ENCODE assay signal across 8 cellular contexts in the genomic region with DNA sequence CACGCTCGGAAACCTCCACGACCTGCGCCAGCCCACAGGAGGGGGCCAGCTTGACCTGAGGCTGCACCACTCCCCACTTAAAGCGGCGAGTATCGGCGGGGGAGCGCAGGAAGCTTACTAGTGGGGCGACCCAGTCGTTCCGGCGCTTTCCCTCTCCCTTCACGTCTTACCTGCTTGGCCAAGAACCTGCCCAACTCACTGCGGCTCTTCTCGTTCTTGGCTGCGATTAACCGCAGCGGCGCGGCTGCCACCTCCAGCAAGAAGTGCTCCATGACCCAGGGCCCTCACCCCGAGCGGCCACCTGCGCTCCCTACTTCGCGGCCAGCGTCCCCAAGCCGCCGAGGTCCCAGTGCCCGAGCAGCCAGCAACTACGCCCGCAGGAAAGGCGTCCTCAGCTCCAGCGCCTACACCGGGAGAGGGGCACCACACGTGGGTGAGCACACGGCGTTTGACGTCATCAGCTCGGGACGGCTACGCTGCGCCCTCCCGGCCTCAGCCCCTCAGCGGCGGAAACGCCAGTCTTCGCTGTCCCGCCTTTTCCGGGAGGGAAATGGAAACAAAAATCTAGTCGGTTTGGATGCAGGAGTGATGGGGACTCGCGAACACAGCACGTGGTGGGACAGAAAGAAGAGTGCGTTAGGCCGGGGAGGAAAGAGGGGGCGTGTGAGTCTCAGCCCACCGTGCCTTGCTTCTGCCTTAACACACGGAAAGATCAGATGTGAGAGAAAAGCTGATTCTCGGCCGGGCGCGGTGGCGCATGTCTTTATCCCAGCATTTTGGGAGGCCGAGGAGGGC. TPM values are rescaled to one million over a fixed set of nuclear protein-coding genes. Genes with fewer than 3 reads are reported as not detected.
DNase-seq lines count a peak whose midpoint lies in the region; ATAC-seq and TF ChIP-seq lines count a peak whose summit lies in the region.

A gene with protein sequence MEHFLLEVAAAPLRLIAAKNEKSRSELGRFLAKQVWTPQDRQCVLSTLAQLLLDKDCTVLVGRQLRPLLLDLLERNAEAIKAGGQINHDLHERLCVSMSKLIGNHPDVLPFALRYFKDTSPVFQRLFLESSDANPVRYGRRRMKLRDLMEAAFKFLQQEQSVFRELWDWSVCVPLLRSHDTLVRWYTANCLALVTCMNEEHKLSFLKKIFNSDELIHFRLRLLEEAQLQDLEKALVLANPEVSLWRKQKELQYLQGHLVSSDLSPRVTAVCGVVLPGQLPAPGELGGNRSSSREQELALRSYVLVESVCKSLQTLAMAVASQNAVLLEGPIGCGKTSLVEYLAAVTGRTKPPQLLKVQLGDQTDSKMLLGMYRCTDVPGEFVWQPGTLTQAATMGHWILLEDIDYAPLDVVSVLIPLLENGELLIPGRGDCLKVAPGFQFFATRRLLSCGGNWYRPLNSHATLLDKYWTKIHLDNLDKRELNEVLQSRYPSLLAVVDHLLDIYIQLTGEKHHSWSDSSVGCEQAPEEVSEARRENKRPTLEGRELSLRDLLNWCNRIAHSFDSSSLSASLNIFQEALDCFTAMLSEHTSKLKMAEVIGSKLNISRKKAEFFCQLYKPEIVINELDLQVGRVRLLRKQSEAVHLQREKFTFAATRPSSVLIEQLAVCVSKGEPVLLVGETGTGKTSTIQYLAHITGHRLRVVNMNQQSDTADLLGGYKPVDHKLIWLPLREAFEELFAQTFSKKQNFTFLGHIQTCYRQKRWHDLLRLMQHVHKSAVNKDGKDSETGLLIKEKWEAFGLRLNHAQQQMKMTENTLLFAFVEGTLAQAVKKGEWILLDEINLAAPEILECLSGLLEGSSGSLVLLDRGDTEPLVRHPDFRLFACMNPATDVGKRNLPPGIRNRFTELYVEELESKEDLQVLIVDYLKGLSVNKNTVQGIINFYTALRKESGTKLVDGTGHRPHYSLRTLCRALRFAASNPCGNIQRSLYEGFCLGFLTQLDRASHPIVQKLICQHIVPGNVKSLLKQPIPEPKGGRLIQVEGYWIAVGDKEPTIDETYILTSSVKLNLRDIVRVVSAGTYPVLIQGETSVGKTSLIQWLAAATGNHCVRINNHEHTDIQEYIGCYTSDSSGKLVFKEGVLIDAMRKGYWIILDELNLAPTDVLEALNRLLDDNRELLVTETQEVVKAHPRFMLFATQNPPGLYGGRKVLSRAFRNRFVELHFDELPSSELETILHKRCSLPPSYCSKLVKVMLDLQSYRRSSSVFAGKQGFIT (N-terminal part only) (minus strand): TSS at position 459 of the 795 bp plus-strand sequence. CDS start 187 bp downstream, at position 272.

- H3K4me1 ChIP-seq in ascending aorta (peaks cover 3 to 12% of the 10 kb centered on the region in 2 donors), right cardiac atrium (ENCODE audit: control insufficient read depth, insufficient read depth, low read length) (peaks cover 5% of the 10 kb centered on the region), uterus (peaks cover 3 to 6% of the 10 kb centered on the region in 2 donors)

- peak; percentile 56 to 67 for TF ChIP-seq POLR2A in uterus (IDR thresholded peaks at IDR 0.05)

- H3K36me3 ChIP-seq in ascending aorta (no peaks in the 10 kb centered on the region), uterus (no peaks in the 10 kb centered on the region)

- H3K27ac Mint-ChIP-seq in T-helper 2 cell treated with Interferon-gamma antibody and Interleukin-4, amounts not matched to agents 5 μg/mL and 100 μg/mL, for 36 hours, result peak within 1 kb of the TSS; percentile 98

- no peaks in the 10 kb centered on the region for H3K27me3 Mint-ChIP-seq in T-helper 2 cell treated with Interferon-gamma antibody and Interleukin-4, amounts not matched to agents 5 μg/mL and 100 μg/mL, for 36 hours (ENCODE audit: low read depth)

- no peaks in the 10 kb centered on the region for H3K9me3 Mint-ChIP-seq in T-helper 2 cell treated with Interferon-gamma antibody and Interleukin-4, amounts not matched to agents 5 μg/mL and 100 μg/mL, for 36 hours

- TF ChIP-seq CTCF in ascending aorta (IDR thresholded peaks at IDR 0.05) (peak in 1 of 3 experiments; percentile 6), uterus (IDR thresholded peaks at IDR 0.05) (no peak)

- H3K9me3 ChIP-seq in ascending aorta (no peaks in the 10 kb centered on the region), right cardiac atrium (ENCODE audit: control insufficient read depth, low read length) (no peaks in the 10 kb centered on the region), uterus (no peaks in the 10 kb centered on the region)

- peak within 1 kb of the TSS; percentile 80 to 88 for H3K4me3 ChIP-seq in ascending aorta
- peak within 1 kb of the TSS; percentile 60 for H3K4me3 ChIP-seq in right cardiac atrium (ENCODE audit: low read length)
- H3K4me3 ChIP-seq in uterus, result peak within 1 kb of the TSS; percentile 73 to 90

- DNase-seq in NCI-H1930 (lab: John Stamatoyannopoulos, UW) (peak; percentile 80 to 87), ascending aorta (ENCODE audit: low spot score in 2 of 2) (peak; percentile 67 to 93), right cardiac atrium (peak; percentile 93 to 96 (median 95)), pulmonary artery endothelial cell (ENCODE audit: low read depth, low spot score) (peak; percentile 85), uterus (peak; percentile 87 to 88)
- DNase-seq in T-helper 2 cell treated with Interferon-gamma antibody and Interleukin-4, amounts not matched to agents 5 μg/mL and 100 μg/mL, for 36 hours (ENCODE audit: low spot score), result peak; percentile 91

- H3K4me1 Mint-ChIP-seq in T-helper 2 cell treated with Interferon-gamma antibody and Interleukin-4, amounts not matched to agents 5 μg/mL and 100 μg/mL, for 36 hours (ENCODE audit: low read depth), result peaks cover 21% of the 10 kb centered on the region

- H3K27ac ChIP-seq in ascending aorta (peak within 1 kb of the TSS; percentile 82 to 84), right cardiac atrium (ENCODE audit: low read length) (peak within 1 kb of the TSS; percentile 93), uterus (peak within 1 kb of the TSS; percentile 79 to 80)

- under 1% methylated on average over 65 of the region's 65 CpGs for WGBS in right cardiac atrium

- H3K27me3 ChIP-seq in ascending aorta (no peaks in the 10 kb centered on the region), right cardiac atrium (ENCODE audit: control insufficient read depth, insufficient read depth) (no peaks in the 10 kb centered on the region), uterus (no peaks in the 10 kb centered on the region)

- peaks cover 13% of the 10 kb centered on the region for H3K36me3 Mint-ChIP-seq in T-helper 2 cell treated with Interferon-gamma antibody and Interleukin-4, amounts not matched to agents 5 μg/mL and 100 μg/mL, for 36 hours (ENCODE audit: low read depth)

- peak within 1 kb of the TSS; percentile 94 for H3K4me3 Mint-ChIP-seq in T-helper 2 cell treated with Interferon-gamma antibody and Interleukin-4, amounts not matched to agents 5 μg/mL and 100 μg/mL, for 36 hours

- peak; percentile 93 for ATAC-seq in GM18502 (IDR thresholded peaks at IDR 0.05; ENCODE audit: poor library complexity, unreplicated experiment)
- peak; percentile 93 for ATAC-seq in HG02970 (IDR thresholded peaks at IDR 0.05; ENCODE audit: low FRiP score, unreplicated experiment)
- ATAC-seq in right cardiac atrium, result peak; percentile 100

- intact Hi-C loops in ascending aorta (cut with DNase I), result loop anchor here (1.0 to 10.0 kb wide), 5 partner anchors 10 to 857 kb away; partner anchors contain the start of genes CASP8AP2, MAP3K7, PNRC1 and RNGTT
- intact Hi-C loops in right cardiac atrium (cut with DNase I), result no loop called here
- intact Hi-C loops in uterus (cut with DNase I; ENCODE audit: low total_unique reads), result no loop called here

RNA-seq across cellular contexts. Expression of the gene that starts here (rescaled TPM):
- 12.2 TPM for total RNA-seq in ascending aorta
- total RNA-seq in right cardiac atrium, result 10 to 100 TPM; 23.4 to 29.6 (median 24.8) TPM
- polyA plus RNA-seq in right cardiac atrium, result 15.4 TPM
- total RNA-seq in pulmonary artery endothelial cell, result 30.5 and 50.8 TPM in 2 replicates
- 10 to 100 TPM in 3 of 4 donors, 1 to 10 TPM in 1; 7.1 to 46.5 (median 34.5) TPM for total RNA-seq in uterus

Comparison
In these comparisons a context has a peak if more than half of its experiments do, and no peak if none do; other contexts are left out.
1. Peak in every context shown above with its lines: DNase-seq, ATAC-seq, H3K4me3 ChIP-seq and H3K27ac ChIP-seq.